7 cellular contexts compared by ENCODE assay signal in the genomic region with DNA sequence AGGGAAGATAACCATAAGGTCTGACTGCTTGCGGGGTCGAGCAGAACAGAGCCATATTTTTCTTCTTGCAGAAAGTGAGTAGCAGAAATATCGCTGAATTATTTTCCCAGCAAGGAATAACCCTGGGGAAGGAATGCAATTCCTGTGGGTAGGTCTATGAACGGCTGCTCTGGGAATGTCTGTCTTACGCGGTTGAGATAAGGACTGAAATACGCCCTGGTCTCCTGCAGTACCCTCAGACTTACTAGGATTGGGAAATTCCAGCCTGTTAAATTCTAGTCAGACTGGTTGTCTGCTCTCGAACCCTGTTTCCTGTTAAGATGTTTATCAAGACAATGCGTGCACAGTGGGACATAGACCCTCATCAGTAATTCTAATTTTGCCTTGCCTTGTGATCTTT.
A peak's percentile ranks its signal among the peaks of the same experiment; 100 is the strongest.
DNase-seq lines count a peak whose midpoint lies in the region; TF ChIP-seq lines count a peak whose summit lies in the region.
"Not testable (repeated sequence)": the region's sequence is repeated elsewhere in the genome, so short reads cannot be mapped to it uniquely, and the experiment has no call there.

No MANE protein-coding gene starts in this region.

- not testable (repeated sequence) for H3K23me2 ChIP-seq in H9 (ENCODE audit: insufficient read length, low read depth, low read length, poor library complexity, severe bottlenecking)

- not testable (repeated sequence) for H3K27ac ChIP-seq in H9 (ENCODE audit: insufficient read length, low read depth, low read length)
- H3K27ac ChIP-seq in SK-N-MC (peak overlapping the region; percentile 69), trophoblast cell (ENCODE audit: low read depth, low read length) (peak overlapping the region; percentile 86)

- H4K8ac ChIP-seq in H9 (replicated peaks; ENCODE audit: insufficient read length, low read depth, low read length); trophoblast cell (ENCODE audit: low read depth, low read length): not testable (repeated sequence)

- not testable (repeated sequence) for H3K4me1 ChIP-seq in BE2C; H9 (ENCODE audit: insufficient read depth, low read length); trophoblast cell (ENCODE audit: control insufficient read depth in 1 of 2, insufficient read depth in 2 of 2, low read length in 2 of 2)

- peaks cover 28 to 33% (median 30%) of the 10 kb centered on the region in 3 experiments for H3K36me3 Mint-ChIP-seq in H9 (ENCODE audit: insufficient read depth in 1 of 3, low read depth in 3 of 3)

- not testable (repeated sequence) for H3K79me1 ChIP-seq in H9 (ENCODE audit: insufficient read depth, low read depth, low read length, poor library complexity, severe bottlenecking); trophoblast cell (ENCODE audit: low read length)

- peak overlapping the region; percentile 29 to 70 (median 34); a peak in 4 of 7 replicates for H3K27ac Mint-ChIP-seq in H9

- not testable (repeated sequence) for H4K91ac ChIP-seq in H9 (ENCODE audit: insufficient read length, low read depth, low read length); trophoblast cell (ENCODE audit: low read depth, low read length)

- DNase-seq in BE2C (peak; percentile 4), SK-N-MC (ENCODE audit: low read depth, low spot score) (peak; percentile 87), astrocyte of the hippocampus (ENCODE audit: low read depth, low spot score) (peak; percentile 11), fibroblast of pulmonary artery (ENCODE audit: low read depth) (peak; percentile 66), islet precursor cell (peak; percentile 62), trophoblast cell (peak; percentile 82 to 92)
- DNase-seq in H9 = not testable (repeated sequence)

- H3K4me2 ChIP-seq in H9 (ENCODE audit: insufficient read depth, insufficient read length, low read length); trophoblast cell (ENCODE audit: low read length): not testable (repeated sequence)

- not testable (repeated sequence) for H3K27me3 ChIP-seq in BE2C; H9 (ENCODE audit: insufficient read depth, low read length); trophoblast cell (ENCODE audit: insufficient read depth, low read length)

- H3K79me2 ChIP-seq in H9 (ENCODE audit: insufficient read depth, low read length); trophoblast cell (ENCODE audit: control insufficient read depth, insufficient read depth, low read length, poor library complexity): not testable (repeated sequence)

- H3K4ac ChIP-seq in H9 (ENCODE audit: low read depth, low read length); trophoblast cell (ENCODE audit: low read depth, low read length): not testable (repeated sequence)

- not testable (repeated sequence) for H4K12ac ChIP-seq in trophoblast cell (ENCODE audit: low read depth, low read length)

- not testable (repeated sequence) for H3K18ac ChIP-seq in H9 (ENCODE audit: insufficient read length, low read depth, low read length); trophoblast cell (ENCODE audit: low read length)

- not testable (repeated sequence) for H3K4me3 ChIP-seq in BE2C (ENCODE audit: low read depth, low read length); fibroblast of pulmonary artery (replicated peaks; ENCODE audit: low read depth, low read length); trophoblast cell (ENCODE audit: low read depth, low read length)
- H3K4me3 ChIP-seq in SK-N-MC = peak overlapping the region; percentile 56

- H2BK15ac ChIP-seq in H9 (ENCODE audit: low read depth, low read length) = not testable (repeated sequence)

- H3K4me1 Mint-ChIP-seq in H9 = peaks cover 10 to 20% of the 10 kb centered on the region in 2 experiments

- no CpG with 5 or more reads among the region's 9 CpGs for WGBS in H9 (ENCODE audit: extremely low coverage, insufficient read length, low lambda C conversion rate)
- no CpG with 5 or more reads among the region's 9 CpGs for WGBS in trophoblast cell (ENCODE audit: extremely low coverage, insufficient coverage, insufficient read length)

- H4K5ac ChIP-seq in H9 (ENCODE audit: insufficient read length, low read depth, low read length) = not testable (repeated sequence)

- not testable (repeated sequence) for TF ChIP-seq CTCF in BE2C (IDR thresholded peaks at IDR 0.05; ENCODE audit: low read depth, low read length); H9 (conservative IDR thresholded peaks at IDR 0.05); fibroblast of pulmonary artery (IDR thresholded peaks at IDR 0.05; ENCODE audit: low read length, missing control alignments)

- not testable (repeated sequence) for H3K14ac ChIP-seq in H9 (ENCODE audit: insufficient read depth, low read length); trophoblast cell (ENCODE audit: low read length)

- not testable (repeated sequence) for H2AK5ac ChIP-seq in H9 (ENCODE audit: insufficient read length, low read length); trophoblast cell (ENCODE audit: low read length)

- not testable (repeated sequence) for H3K4me3 Mint-ChIP-seq in H9

- H2AFZ ChIP-seq in H9 (ENCODE audit: low read length); trophoblast cell (ENCODE audit: insufficient read depth, low read length, poor library complexity): not testable (repeated sequence)

- H2BK12ac ChIP-seq in H9 (ENCODE audit: insufficient read length, low read depth, low read length); trophoblast cell (ENCODE audit: low read length): not testable (repeated sequence)

- not testable (repeated sequence) for H3K27me3 Mint-ChIP-seq in H9 (ENCODE audit: low read depth)

- not testable (repeated sequence) for H3K9ac ChIP-seq in H9 (ENCODE audit: extremely low read depth, insufficient read length, low read length); SK-N-MC (ENCODE audit: insufficient read length); trophoblast cell (ENCODE audit: low read length)

- peaks cover 18 to 37% of the 10 kb centered on the region in 2 experiments for H3K9me3 Mint-ChIP-seq in H9

- not testable (repeated sequence) for H3K36me3 ChIP-seq in BE2C; SK-N-MC (ENCODE audit: insufficient read depth, low read length); trophoblast cell (ENCODE audit: control insufficient read depth in 1 of 2, insufficient read depth in 2 of 2, low read length in 2 of 2)

- not testable (repeated sequence) for H3K56ac ChIP-seq in H9 (ENCODE audit: insufficient read length, low read depth, low read length)

- H3K9me3 ChIP-seq in BE2C; H9 (ENCODE audit: control insufficient read depth, low read depth, low read length); SK-N-MC (ENCODE audit: low read depth, low read length); trophoblast cell (ENCODE audit: insufficient read depth, low read depth, low read length): not testable (repeated sequence)

- H2BK120ac ChIP-seq in H9 (ENCODE audit: low read depth, low read length, poor library complexity, severe bottlenecking); trophoblast cell (ENCODE audit: insufficient read depth, low read length, poor library complexity): not testable (repeated sequence)

- H3T11ph ChIP-seq in H9 (ENCODE audit: low read length) = not testable (repeated sequence)

- not testable (repeated sequence) for H2BK5ac ChIP-seq in H9 (ENCODE audit: insufficient read length, low read length); trophoblast cell (ENCODE audit: low read depth, low read length, poor library complexity)

- not testable (repeated sequence) for H2BK20ac ChIP-seq in H9 (ENCODE audit: low read depth, low read length, poor library complexity, severe bottlenecking)

- H3K23ac ChIP-seq in H9 (ENCODE audit: insufficient read length, low read depth, low read length); trophoblast cell (ENCODE audit: low read length): not testable (repeated sequence)

- not testable (repeated sequence) for H4K20me1 ChIP-seq in H9 (ENCODE audit: control insufficient read depth, insufficient read depth, insufficient read length)
